Comparison of ENCODE assay signal across 8 cellular contexts in genomic region chr19:55642153-55643002, GRCh38. TPM values are rescaled to one million over a fixed set of nuclear protein-coding genes. Genes with fewer than 3 reads are reported as not detected.
A peak's percentile ranks its signal among the peaks of the same experiment; 100 is the strongest.
DNase-seq lines count a peak whose midpoint lies in the region; ATAC-seq, FAIRE-seq and TF ChIP-seq lines count a peak whose summit lies in the region.

No MANE protein-coding gene starts in this region.

- H3K27me3 Mint-ChIP-seq in astrocyte (ENCODE audit: low read depth, unreplicated experiment) = no peaks in the 10 kb centered on the region

- H3K4me2 ChIP-seq in astrocyte (ENCODE audit: low read length) = peak overlapping the region; percentile 100

- no peak overlapping the region for H2AFZ ChIP-seq in astrocyte (ENCODE audit: low read depth, low read length)

- peaks cover 31% of the 10 kb centered on the region for H3K4me1 ChIP-seq in astrocyte (ENCODE audit: insufficient read depth, low read length)

- H3K4me3 Mint-ChIP-seq in astrocyte (ENCODE audit: unreplicated experiment) = peak overlapping the region; percentile 97

- peaks cover 9% of the 10 kb centered on the region for H3K36me3 ChIP-seq in astrocyte (ENCODE audit: insufficient read depth, low read length)

- peaks cover 12% of the 10 kb centered on the region for H3K36me3 Mint-ChIP-seq in astrocyte (ENCODE audit: low read depth, unreplicated experiment)

- H3K27me3 ChIP-seq in astrocyte (ENCODE audit: insufficient read depth, low read length) = no peaks in the 10 kb centered on the region

- DNase-seq in NCI-H1417 (lab: John Stamatoyannopoulos, UW) = peak in 2 of 3 experiments; percentile 29 to 45
- DNase-seq in NCI-H1417 treated with DMSO at 0.1 percent for 48 hours (lab: John Stamatoyannopoulos, UW) = no peak
- DNase-seq in NCI-H146 (lab: John Stamatoyannopoulos, UW) = peak; percentile 62
- no peak for DNase-seq in astrocyte (ENCODE audit: low read depth)
- DNase-seq in kidney tubule cell (ENCODE audit: low spot score) = peak; percentile 36
- DNase-seq in stimulated activated naive CD8-positive, alpha-beta T cell treated with anti-CD3 and anti-CD28 coated beads, Interleukin-15, Interleukin-2, amounts not matched to agents 100 U/mL and 50 U/mL, for 24 hours = peak; percentile 55
- DNase-seq in NCI-H1694 treated with DMSO at 0.1 percent for 48 hours (lab: John Stamatoyannopoulos, UW) = no peak

- ATAC-seq in stimulated activated naive CD8-positive, alpha-beta T cell treated with anti-CD3 and anti-CD28 coated beads, Interleukin-15, Interleukin-2, amounts not matched to agents 100 U/mL and 50 U/mL, for 24 hours = peak; percentile 8
- no peak for ATAC-seq in HG03196 (IDR thresholded peaks at IDR 0.05; ENCODE audit: unreplicated experiment)

- H3K27ac Mint-ChIP-seq in astrocyte (ENCODE audit: unreplicated experiment) = peak overlapping the region; percentile 95

- no peak for TF ChIP-seq CTCF in astrocyte (IDR thresholded peaks at IDR 0.05; ENCODE audit: insufficient read depth, low read depth, low read length)

- peaks cover 60% of the 10 kb centered on the region for H3K79me2 ChIP-seq in astrocyte (ENCODE audit: insufficient read depth, low read length)

- peaks cover 19% of the 10 kb centered on the region for H3K4me1 Mint-ChIP-seq in astrocyte (ENCODE audit: low read depth, unreplicated experiment)

- no peak overlapping the region for H3K27ac ChIP-seq in astrocyte (ENCODE audit: low read depth, low read length)

- H3K4me3 ChIP-seq in astrocyte (ENCODE audit: insufficient read depth, low read depth, low read length) = peak overlapping the region; percentile 87

- no peak for FAIRE-seq in astrocyte (lab: Jason Lieb, UNC)

- H3K9me3 ChIP-seq in astrocyte (ENCODE audit: insufficient read depth, low read depth, low read length) = no peaks in the 10 kb centered on the region

- peak overlapping the region; percentile 92 for H3K9ac ChIP-seq in astrocyte (ENCODE audit: low read length)

- peaks cover 25% of the 10 kb centered on the region for H4K20me1 ChIP-seq in astrocyte (ENCODE audit: insufficient read depth, low read length)

- H3K9me3 Mint-ChIP-seq in astrocyte (ENCODE audit: unreplicated experiment) = no peaks in the 10 kb centered on the region

RNA-seq across cellular contexts. Expression of gene ZNF581, which starts 1.1 kb away (rescaled TPM):
- total RNA-seq in astrocyte = 28.4 and 30.0 TPM in 2 replicates

RNA-seq across cellular contexts. Expression of gene ZNF580, which starts 1.6 kb away (rescaled TPM):
- total RNA-seq in astrocyte = 35.8 and 36.6 TPM in 2 replicates

RNA-seq across cellular contexts. Expression of gene CCDC106, which starts 5.6 kb away (rescaled TPM):
- total RNA-seq in astrocyte = 12.2 and 12.8 TPM in 2 replicates

RNA-seq across cellular contexts. Expression of gene U2AF2, which starts 12.5 kb away (rescaled TPM):
- total RNA-seq in astrocyte = 183 and 194 TPM in 2 replicates

RNA-seq across cellular contexts. Expression of gene ZNF784, which starts 18.0 kb away (rescaled TPM):
- total RNA-seq in astrocyte = 5.0 and 5.3 TPM in 2 replicates

Comparison
In these comparisons a context has a peak if more than half of its experiments do, and no peak if none do; other contexts are left out.
1. DNase-seq: peak in NCI-H1417 (2 of 3), NCI-H146 (single experiment), kidney tubule cell (single experiment) and stimulated activated naive CD8-positive, alpha-beta T cell treated with anti-CD3 and anti-CD28 coated beads, Interleukin-15, Interleukin-2, amounts not matched to agents 100 U/mL and 50 U/mL, for 24 hours (single experiment); none in NCI-H1417 treated with DMSO at 0.1 percent for 48 hours (single experiment), astrocyte (single experiment) and NCI-H1694 treated with DMSO at 0.1 percent for 48 hours (single experiment).